ENCODE assay signal across 22 cellular contexts in the genomic region with DNA sequence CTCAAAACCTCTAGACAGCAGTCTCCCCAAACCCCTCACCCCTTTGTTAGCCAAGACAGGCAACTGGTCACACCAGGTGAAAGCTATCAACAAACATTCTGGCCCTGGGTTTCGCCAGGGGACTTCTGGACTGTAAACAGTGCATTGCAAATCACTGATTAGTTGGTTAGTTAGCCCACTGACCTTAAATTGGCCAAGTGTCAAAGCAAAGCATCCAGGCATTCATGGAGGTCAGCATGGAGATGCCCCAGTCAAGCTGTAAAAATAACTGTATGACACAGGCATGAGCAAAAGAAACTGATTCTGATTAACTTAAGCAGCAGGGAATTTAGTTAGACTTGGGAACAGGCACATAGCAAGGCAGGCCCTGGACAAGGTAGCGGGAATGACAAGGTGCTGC.
"Had no signal": no experiment of that assay in that cellular context is flagged by ENCODE, and none has a peak within 500 bp of the region (broad histone marks: within the 10 kb centered on the region; RNA-seq: fewer than 3 reads in every experiment).

No MANE protein-coding gene starts in this region.

- ATAC-seq: activated naive CD4-positive, alpha-beta T cell treated with anti-CD3 and anti-CD28 coated beads, Interleukin-2, amount 50 U/mL, for 72 hours; effector memory CD8-positive, alpha-beta T cell; stimulated activated naive B cell treated with anti-CD40 and anti-IgM and Interleukin-4, amounts not matched to agents 10 μg/mL and 1 μg/mL and 100 μg/mL, for 72 hours; WTC11 had no signal

- H3K36me3 Mint-ChIP-seq: activated naive CD4-positive, alpha-beta T cell treated with anti-CD3 and anti-CD28 coated beads, Interleukin-2, amount 50 U/mL, for 72 hours; naive B cell; stimulated activated naive B cell treated with anti-CD40 and anti-IgM and Interleukin-4, amounts not matched to agents 10 μg/mL and 1 μg/mL and 100 μg/mL, for 72 hours; WTC11 had no signal

- H3K9me3 ChIP-seq: colonic mucosa, sigmoid colon, transverse colon, uterus had no signal

- H3K27ac ChIP-seq: brain microvascular endothelial cell, colonic mucosa, dorsolateral prefrontal cortex, sigmoid colon, transverse colon, uterus had no signal

- H3K9me3 Mint-ChIP-seq: activated naive CD4-positive, alpha-beta T cell treated with anti-CD3 and anti-CD28 coated beads, Interleukin-2, amount 50 U/mL, for 72 hours; effector memory CD8-positive, alpha-beta T cell; stimulated activated naive B cell treated with anti-CD40 and anti-IgM and Interleukin-4, amounts not matched to agents 10 μg/mL and 1 μg/mL and 100 μg/mL, for 72 hours; WTC11 had no signal

- H3K4me1 ChIP-seq: colonic mucosa, uterus had no signal

- H3K4me1 Mint-ChIP-seq: naive B cell; stimulated activated naive B cell treated with anti-CD40 and anti-IgM and Interleukin-4, amounts not matched to agents 10 μg/mL and 1 μg/mL and 100 μg/mL, for 72 hours had no signal

- H3K27me3 ChIP-seq: brain microvascular endothelial cell, colonic mucosa, sigmoid colon, transverse colon, uterus had no signal

- H3K4me3 Mint-ChIP-seq: effector memory CD8-positive, alpha-beta T cell; naive B cell; stimulated activated naive B cell treated with anti-CD40 and anti-IgM and Interleukin-4, amounts not matched to agents 10 μg/mL and 1 μg/mL and 100 μg/mL, for 72 hours; WTC11 had no signal

- H3K4me3 ChIP-seq: colonic mucosa, dorsolateral prefrontal cortex, sigmoid colon, transverse colon, uterus had no signal

- DNase-seq: activated T-cell treated with anti-CD3 and anti-CD28 coated beads, Interleukin-2, amount 50 U/mL, for 1 hour; aorta; brain microvascular endothelial cell; central memory CD4-positive, alpha-beta T cell; colonic mucosa; dorsolateral prefrontal cortex; effector memory CD8-positive, alpha-beta T cell; head of caudate nucleus; hypothalamus; mesenchymal stem cell; naive B cell; occipital lobe; posterior cingulate gyrus; sigmoid colon; stimulated activated CD4-positive, alpha-beta T cell treated with anti-CD3 and anti-CD28 coated beads, Interleukin-2, amount 100 ng/mL, for 48 hours; stimulated activated CD8-positive, alpha-beta memory T cell treated with anti-CD3 and anti-CD28 coated beads, Interleukin-4, amount 100 ng/mL, for 48 hours; stimulated activated naive B cell treated with anti-CD40 and anti-IgM and Interleukin-4, amounts not matched to agents 10 μg/mL and 1 μg/mL and 100 μg/mL, for 72 hours; T-helper 1 cell; transverse colon; uterus had no signal

- H3K27ac Mint-ChIP-seq: activated naive CD4-positive, alpha-beta T cell treated with anti-CD3 and anti-CD28 coated beads, Interleukin-2, amount 50 U/mL, for 72 hours; effector memory CD8-positive, alpha-beta T cell; naive B cell; stimulated activated naive B cell treated with anti-CD40 and anti-IgM and Interleukin-4, amounts not matched to agents 10 μg/mL and 1 μg/mL and 100 μg/mL, for 72 hours; WTC11 had no signal

- H3K36me3 ChIP-seq: brain microvascular endothelial cell, colonic mucosa, sigmoid colon, transverse colon, uterus had no signal
